8 cellular contexts compared by ENCODE assay signal in the genomic region with DNA sequence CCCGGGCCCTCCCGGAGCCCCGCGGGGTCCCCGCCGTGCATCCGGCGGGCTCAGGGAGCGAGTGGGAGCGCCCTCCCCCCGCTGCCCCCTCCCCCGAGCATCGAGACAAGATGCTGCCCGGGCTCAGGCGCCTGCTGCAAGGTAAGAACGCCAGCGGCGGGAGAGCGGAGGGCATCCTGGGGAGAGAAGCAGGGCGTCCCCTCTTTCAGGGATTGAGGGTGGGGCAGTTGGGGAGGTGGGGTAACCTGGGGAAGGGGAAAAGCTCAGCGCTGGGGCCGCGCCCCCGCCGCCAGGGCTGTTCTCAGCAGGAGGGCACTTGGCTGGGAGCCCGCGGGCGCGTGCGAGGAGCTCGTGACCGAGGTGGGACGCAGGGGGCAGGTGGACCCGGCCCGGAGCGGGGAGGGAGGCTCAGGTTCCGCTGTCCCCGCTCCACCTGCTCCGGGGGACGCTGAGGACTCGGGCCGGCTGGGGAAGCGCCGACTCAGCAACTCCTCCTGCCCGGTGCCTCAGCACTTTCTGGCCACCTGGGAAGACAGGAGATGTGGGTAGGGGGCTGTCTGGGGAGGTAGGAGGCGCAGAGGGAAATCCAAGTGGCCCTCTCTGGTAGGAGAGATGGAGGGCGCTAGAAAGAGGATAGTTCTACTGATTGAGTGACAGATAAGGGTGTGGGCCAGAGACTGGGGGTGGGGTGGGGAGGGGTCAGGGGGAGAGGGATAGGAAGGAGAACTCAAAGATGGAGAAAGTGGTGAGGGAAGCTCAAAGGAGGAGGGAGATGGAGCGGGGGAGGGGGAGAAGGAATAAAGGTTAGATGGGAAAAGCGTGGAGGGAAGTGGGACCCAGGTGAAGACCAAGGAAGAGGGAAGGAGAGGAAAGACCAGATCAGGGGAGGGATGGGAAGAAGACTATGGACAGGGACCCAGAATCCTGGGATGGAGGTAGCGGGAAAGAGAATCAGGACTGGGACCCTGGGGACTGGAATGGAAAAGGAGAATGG. TPM values are rescaled to one million over a fixed set of nuclear protein-coding genes. Genes with fewer than 3 reads are reported as not detected.
A peak's percentile ranks its signal among the peaks of the same experiment; 100 is the strongest.
DNase-seq lines count a peak whose midpoint lies in the region; ATAC-seq and TF ChIP-seq lines count a peak whose summit lies in the region.

No MANE protein-coding gene starts in this region.

- TF ChIP-seq RAD21 in liver (IDR thresholded peaks at IDR 0.05), result no peak

- WGBS in liver, result 7% methylated on average over 50 of the region's 50 CpGs

- peaks cover 14 to 49% (median 45%) of the 10 kb centered on the region in 4 donors for H3K4me1 ChIP-seq in liver (ENCODE audit: control insufficient read depth in 4 of 4, insufficient read depth in 4 of 4, low read length in 3 of 4)

- DNase-seq in 8988T (peak; percentile 60), activated B cell treated with CpG ODN at 0.5 μM for 24 hours (peak; percentile 27), kidney tubule cell (ENCODE audit: low spot score) (no peak), SW 1271 (lab: John Stamatoyannopoulos, UW) (no peak), SW480 (ENCODE audit: low spot score) (no peak), superior temporal gyrus (ENCODE audit: extremely low spot score) (no peak)

- peaks cover 23% of the 10 kb centered on the region for H3K27me3 Mint-ChIP-seq in activated B cell treated with CpG ODN at 0.5 μM for 24 hours

- peak overlapping the region; percentile 7 to 77 (median 41) for H3K4me3 ChIP-seq in liver (ENCODE audit: low read depth in 1 of 3, low read length in 3 of 3)

- no peak for TF ChIP-seq CTCF in activated B cell treated with CpG ODN at 0.5 μM for 24 hours (IDR thresholded peaks at IDR 0.05)
- no peak for TF ChIP-seq CTCF in liver (IDR thresholded peaks at IDR 0.05; ENCODE audit: low read depth, low read length, missing input control)

- peaks cover 28% of the 10 kb centered on the region for H3K4me1 Mint-ChIP-seq in activated B cell treated with CpG ODN at 0.5 μM for 24 hours

- POLR2A ChIA-PET in activated B cell treated with CpG ODN at 0.5 μM for 24 hours (lab: Charles Lee), result interaction anchor here (0.7 kb wide), 1 partner anchor 21 kb away, joined by 4 read pairs; no protein-coding TSS in a partner anchor

- peaks cover 0 to 3% (median 0%) of the 10 kb centered on the region in 4 donors for H3K36me3 ChIP-seq in liver (ENCODE audit: control insufficient read depth in 4 of 4, insufficient read depth in 3 of 4, low read depth in 1 of 4, low read length in 3 of 4)

- peak overlapping the region in 1 of 2 donors; percentile 19 for H3K27ac ChIP-seq in liver (ENCODE audit: low read depth in 1 of 2, low read length in 2 of 2)

- no peaks in the 10 kb centered on the region for H3K9me3 Mint-ChIP-seq in activated B cell treated with CpG ODN at 0.5 μM for 24 hours

- H3K9me3 ChIP-seq in liver (ENCODE audit: control insufficient read depth in 4 of 4, low read length in 3 of 4), result no peaks in the 10 kb centered on the region

- CTCF ChIA-PET in activated B cell treated with CpG ODN at 0.5 μM for 24 hours (lab: Charles Lee), result interaction anchor here (0.6 to 7.2 kb wide), 5 partner anchors 12 to 231 kb away, joined by 3 to 224 read pairs (median 5); partner anchors contain the start of gene TIMM10

- intact Hi-C loops in activated B cell treated with CpG ODN at 0.5 μM for 24 hours (cut with micrococcal nuclease), result no loop called here

- peak overlapping the region; percentile 41 for H3K4me3 Mint-ChIP-seq in activated B cell treated with CpG ODN at 0.5 μM for 24 hours

- no peak overlapping the region for H3K27ac Mint-ChIP-seq in activated B cell treated with CpG ODN at 0.5 μM for 24 hours

- no peaks in the 10 kb centered on the region for H3K27me3 ChIP-seq in liver (ENCODE audit: control insufficient read depth in 4 of 4, insufficient read depth in 4 of 4, low read length in 3 of 4)

- no peak overlapping the region for H3K9ac ChIP-seq in liver (ENCODE audit: low read depth in 1 of 2, low read length in 2 of 2)

- TF ChIP-seq POLR2A in GM18505 (IDR thresholded peaks at IDR 0.05; ENCODE audit: borderline replicate concordance, extremely low read depth, insufficient read depth, insufficient read length), result no peak

- ATAC-seq in GM18505 (IDR thresholded peaks at IDR 0.05; ENCODE audit: unreplicated experiment) (peak; percentile 6), activated B cell treated with CpG ODN at 0.5 μM for 24 hours (ENCODE audit: low read depth) (no peak)

- H3K36me3 Mint-ChIP-seq in activated B cell treated with CpG ODN at 0.5 μM for 24 hours (ENCODE audit: low read depth), result no peaks in the 10 kb centered on the region

TF ChIP-seq in liver, 16 proteins besides CTCF, POLR2A, EP300 and RAD21:
- TF ChIP-seq YY1 (IDR thresholded peaks at IDR 0.05) (no peak), SP1 (IDR thresholded peaks at IDR 0.05) (no peak), HNF4G (IDR thresholded peaks at IDR 0.05) (no peak), JUND (IDR thresholded peaks at IDR 0.05) (no peak), HNF4A (conservative IDR thresholded peaks at IDR 0.05) (no peak)

RNA-seq across cellular contexts. Expression of gene RTN4RL2, which starts 0.7 kb away (rescaled TPM):
- 0.13 and 0.24 TPM in 2 replicates for total RNA-seq in activated B cell treated with CpG ODN at 0.5 μM for 24 hours
- under 1 TPM; 0.75 to 0.89 TPM for total RNA-seq in liver
- polyA plus RNA-seq in liver, result 10 to 100 TPM in 1 of 2 donors, 1 to 10 TPM in 1; 5.5 to 18.1 TPM

RNA-seq across cellular contexts. Expression of gene SLC43A3, which starts 34.1 kb away (rescaled TPM):
- total RNA-seq in activated B cell treated with CpG ODN at 0.5 μM for 24 hours (213 and 237 TPM in 2 replicates), liver (100 to 1,000 TPM in 1 of 2 donors, 10 to 100 TPM in 1; 47.2 to 106 TPM)
- polyA plus RNA-seq in liver, result 100 to 1,000 TPM in 1 of 2 donors, 10 to 100 TPM in 1; 80.2 to 152 TPM

RNA-seq across cellular contexts. Expression of gene SLC43A1, which starts 54.4 kb away (rescaled TPM):
- total RNA-seq in activated B cell treated with CpG ODN at 0.5 μM for 24 hours, result 11.1 and 12.8 TPM in 2 replicates
- 100 to 1,000 TPM; 107 to 171 TPM for total RNA-seq in liver
- 100 to 1,000 TPM in 1 of 2 donors, 10 to 100 TPM in 1; 85.6 to 108 TPM for polyA plus RNA-seq in liver

Comparison
In these comparisons a context has a peak if more than half of its experiments do, and no peak if none do; other contexts are left out.
1. DNase-seq: peak in 8988T (single experiment) and activated B cell treated with CpG ODN at 0.5 μM for 24 hours (single experiment); none in kidney tubule cell (single experiment), SW 1271 (0 of 2), SW480 (single experiment) and superior temporal gyrus (single experiment).